3 cellular contexts compared by ENCODE assay signal in genomic region chr9:70542339-70542931, GRCh38.
"Had no signal": no experiment of that assay in that cellular context is flagged by ENCODE, and none has a peak within 500 bp of the region (broad histone marks: within the 10 kb centered on the region; RNA-seq: fewer than 3 reads in every experiment).

No MANE protein-coding gene starts in this region.

- DNase-seq: H9, HCEC 1CT had no signal

- H3K4me2 ChIP-seq: GM23338 had no signal

- ATAC-seq: GM23338 had no signal

- H3K4me3 ChIP-seq: GM23338 had no signal

- H2AFZ ChIP-seq: GM23338 had no signal
